In the genomic region with DNA sequence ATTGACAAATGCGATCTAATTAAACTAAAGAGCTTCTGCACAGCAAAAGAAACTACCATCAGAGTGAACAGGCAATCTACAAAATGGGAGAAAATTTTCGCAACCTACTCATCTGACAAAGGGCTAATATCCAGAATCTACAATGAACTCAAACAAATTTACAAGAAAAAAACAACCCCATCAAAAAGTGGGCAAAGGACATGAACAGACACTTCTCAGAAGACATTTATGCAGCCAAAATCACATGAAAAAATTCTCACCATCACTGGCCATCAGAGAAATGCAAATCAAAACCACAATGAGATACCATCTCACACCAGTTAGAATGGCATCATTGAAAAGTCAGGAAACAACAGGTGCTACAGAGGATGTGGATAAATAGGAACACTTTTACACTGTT, we compare ENCODE assay signal across 2 cellular contexts. TPM values are rescaled to one million over a fixed set of nuclear protein-coding genes. Genes with fewer than 3 reads are reported as not detected.
"Had no signal": no experiment of that assay in that cellular context is flagged by ENCODE, and none has a peak within 500 bp of the region (broad histone marks: within the 10 kb centered on the region; RNA-seq: fewer than 3 reads in every experiment).

No MANE protein-coding gene starts in this region.

RNA-seq across cellular contexts. Expression of a gene that starts 32.3 kb away (rescaled TPM):
- total RNA-seq: lung microvascular endothelial cell, mammary epithelial cell had no signal
